ENCODE assay signal across 11 cellular contexts in genomic region chrX:43589735-43590515, GRCh38.
DNase-seq lines count a peak whose midpoint lies in the region; ATAC-seq and TF ChIP-seq lines count a peak whose summit lies in the region.
"Had no signal": no experiment of that assay in that cellular context is flagged by ENCODE, and none has a peak within 500 bp of the region (broad histone marks: within the 10 kb centered on the region; RNA-seq: fewer than 3 reads in every experiment).

No MANE protein-coding gene starts in this region.

- no peaks in the 10 kb centered on the region for H3K36me3 Mint-ChIP-seq in osteocyte (ENCODE audit: unreplicated experiment)

- no peak overlapping the region for H3K4me2 ChIP-seq in smooth muscle cell

- H3K27me3 ChIP-seq in left lung (no peaks in the 10 kb centered on the region), stomach (no peaks in the 10 kb centered on the region), WERI-Rb-1 (ENCODE audit: insufficient read depth, low read depth, severe bottlenecking) (peaks cover 13% of the 10 kb centered on the region), smooth muscle cell (ENCODE audit: low read depth) (no peaks in the 10 kb centered on the region)

- H3K9me3 ChIP-seq in left lung: no peaks in the 10 kb centered on the region
- peaks cover 0 to 3% (median 0%) of the 10 kb centered on the region in 4 donors for H3K9me3 ChIP-seq in stomach
- H3K9me3 ChIP-seq in WERI-Rb-1 (ENCODE audit: severe bottlenecking): no peaks in the 10 kb centered on the region
- no peaks in the 10 kb centered on the region for H3K9me3 ChIP-seq in smooth muscle cell (replicated peaks; ENCODE audit: low read depth)

- no peaks in the 10 kb centered on the region for H4K20me1 ChIP-seq in smooth muscle cell (ENCODE audit: low read depth)

- peaks cover 10% of the 10 kb centered on the region for H3K9me3 Mint-ChIP-seq in osteocyte (ENCODE audit: unreplicated experiment)

- no peak overlapping the region for H3K4me3 Mint-ChIP-seq in osteocyte (ENCODE audit: unreplicated experiment)

- no peak for TF ChIP-seq CTCF in coronary artery (IDR thresholded peaks at IDR 0.05)
- no peak for TF ChIP-seq CTCF in left lung (IDR thresholded peaks at IDR 0.05)
- no peak for TF ChIP-seq CTCF in stomach (IDR thresholded peaks at IDR 0.05)
- TF ChIP-seq CTCF in osteocyte (IDR thresholded peaks at IDR 0.05): no peak
- TF ChIP-seq CTCF in WERI-Rb-1 (IDR thresholded peaks at IDR 0.05; ENCODE audit: low read depth, low read length): no peak
- TF ChIP-seq CTCF in smooth muscle cell (IDR thresholded peaks at IDR 0.05; ENCODE audit: borderline replicate concordance, insufficient read depth, poor library complexity, severe bottlenecking): no peak

- H3K27ac Mint-ChIP-seq in osteocyte (ENCODE audit: unreplicated experiment): no peak overlapping the region

- DNase-seq in OCI-M1 (lab: John Stamatoyannopoulos, UW): peak; percentile 0
- no peak for DNase-seq in coronary artery (ENCODE audit: low spot score)
- DNase-seq in left lung: no peak
- DNase-seq in stomach: no peak
- no peak for DNase-seq in osteocyte (ENCODE audit: extremely low spot score, unreplicated experiment)
- no peak for DNase-seq in WERI-Rb-1
- no peak for DNase-seq in smooth muscle cell (lab: John Stamatoyannopoulos, UW; ENCODE audit: unreplicated experiment)
- DNase-seq: activated CD4-positive, alpha-beta T cell treated with anti-CD3 and anti-CD28 coated beads, Interleukin-2, amount 50 U/mL, for 48 hours; hypothalamus; stimulated activated CD4-positive, alpha-beta T cell treated with anti-CD3 and anti-CD28 coated beads, Interleukin-12 subunit alpha, Interleukin-12 subunit beta, amount 100 ng/mL, for 4 hours had no signal

- peak overlapping the region; percentile 10 for H3K4me3 ChIP-seq in coronary artery
- no peak overlapping the region for H3K4me3 ChIP-seq in left lung
- H3K4me3 ChIP-seq in stomach: no peak overlapping the region
- H3K4me3 ChIP-seq in WERI-Rb-1 (ENCODE audit: low read depth, low read length): no peak overlapping the region
- H3K4me3 ChIP-seq in smooth muscle cell: no peak overlapping the region

- ATAC-seq in left lung: peak; percentile 71
- no peak for ATAC-seq in GM18519 (IDR thresholded peaks at IDR 0.05; ENCODE audit: low FRiP score, unreplicated experiment)

- no peaks in the 10 kb centered on the region for H3K36me3 ChIP-seq in left lung
- no peaks in the 10 kb centered on the region for H3K36me3 ChIP-seq in stomach
- no peaks in the 10 kb centered on the region for H3K36me3 ChIP-seq in WERI-Rb-1
- no peaks in the 10 kb centered on the region for H3K36me3 ChIP-seq in smooth muscle cell (ENCODE audit: low read depth)

- H3K4me1 ChIP-seq in left lung (peaks cover 0 to 5% of the 10 kb centered on the region in 2 donors), stomach (peaks cover 0 to 26% (median 7%) of the 10 kb centered on the region in 4 donors), smooth muscle cell (ENCODE audit: low read depth) (no peaks in the 10 kb centered on the region)

- no peak for TF ChIP-seq EP300 in stomach (IDR thresholded peaks at IDR 0.05)

- H3K9ac ChIP-seq in smooth muscle cell (ENCODE audit: low read depth): no peak overlapping the region

- intact Hi-C loops in left lung (cut with DNase I): no loop called here
- intact Hi-C loops in stomach (cut with DNase I; ENCODE audit: low total_unique reads): no loop called here

- no peaks in the 10 kb centered on the region for H3K79me2 ChIP-seq in smooth muscle cell (ENCODE audit: low read depth)

- peak overlapping the region; percentile 63 to 81 for H3K27ac ChIP-seq in coronary artery
- H3K27ac ChIP-seq in left lung: peak overlapping the region; percentile 33 to 60
- H3K27ac ChIP-seq in stomach: peak overlapping the region in 4 of 5 donors; percentile 71 to 80 (median 74)
- no peak overlapping the region for H3K27ac ChIP-seq in WERI-Rb-1
- H3K27ac ChIP-seq in smooth muscle cell (ENCODE audit: low read depth): no peak overlapping the region

- H3K27me3 Mint-ChIP-seq in osteocyte (ENCODE audit: unreplicated experiment): peaks cover 7% of the 10 kb centered on the region

- TF ChIP-seq POLR2A in stomach (IDR thresholded peaks at IDR 0.05): no peak

- no peaks in the 10 kb centered on the region for H3F3A ChIP-seq in smooth muscle cell (ENCODE audit: low read depth)

- WGBS in stomach, 5 donors: 12 to 27% (median 18%) methylated on average over 5 of the region's 5 CpGs
- WGBS in smooth muscle cell (ENCODE audit: low lambda C conversion rate): 55% methylated on average over 5 of the region's 5 CpGs

- no peak overlapping the region for H2AFZ ChIP-seq in smooth muscle cell (ENCODE audit: low read depth)

- H3K4me1 Mint-ChIP-seq in osteocyte (ENCODE audit: unreplicated experiment): no peaks in the 10 kb centered on the region

Comparison
In these comparisons a context has a peak if more than half of its experiments do, and no peak if none do; other contexts are left out.
1. H3K27ac ChIP-seq: peak in coronary artery (2 of 2), left lung (2 of 2) and stomach (4 of 5); none in WERI-Rb-1 (single experiment) and smooth muscle cell (single experiment).